In genomic region chr9:136619742-136620440, GRCh38 we compare ENCODE assay signal across 9 cellular contexts. TPM values are rescaled to one million over a fixed set of nuclear protein-coding genes. Genes with fewer than 3 reads are reported as not detected.
A peak's percentile ranks its signal among the peaks of the same experiment; 100 is the strongest.
DNase-seq lines count a peak whose midpoint lies in the region; ATAC-seq and TF ChIP-seq lines count a peak whose summit lies in the region.
"Had no signal": no experiment of that assay in that cellular context is flagged by ENCODE, and none has a peak within 500 bp of the region (broad histone marks: within the 10 kb centered on the region; RNA-seq: fewer than 3 reads in every experiment).

No MANE protein-coding gene starts in this region.

- no peaks in the 10 kb centered on the region for H3K9me3 Mint-ChIP-seq in natural killer cell

- TF ChIP-seq POLR2A in gastroesophageal sphincter (IDR thresholded peaks at IDR 0.05): no peak

- no peaks in the 10 kb centered on the region for H4K20me1 ChIP-seq in smooth muscle cell (ENCODE audit: low read depth)

- TF ChIP-seq CTCF in gastroesophageal sphincter (IDR thresholded peaks at IDR 0.05) (no peak), natural killer cell (IDR thresholded peaks at IDR 0.05) (no peak), smooth muscle cell (IDR thresholded peaks at IDR 0.05; ENCODE audit: borderline replicate concordance, insufficient read depth, poor library complexity, severe bottlenecking) (no peak)

- H3K27ac ChIP-seq in gastroesophageal sphincter: peak overlapping the region in 1 of 4 donors; percentile 4
- H3K27ac ChIP-seq in smooth muscle cell (ENCODE audit: low read depth): no peak overlapping the region

- H3K4me1 Mint-ChIP-seq in natural killer cell: peaks cover 48 to 61% of the 10 kb centered on the region in 2 donors

- peak overlapping the region; percentile 84 for H3K4me3 Mint-ChIP-seq in natural killer cell

- no peaks in the 10 kb centered on the region for H3K27me3 Mint-ChIP-seq in natural killer cell (ENCODE audit: low read depth in 2 of 2)

- H3K4me2 ChIP-seq in smooth muscle cell: no peak overlapping the region

- no peaks in the 10 kb centered on the region for H3K36me3 Mint-ChIP-seq in natural killer cell

- no peaks in the 10 kb centered on the region for H3K79me2 ChIP-seq in smooth muscle cell (ENCODE audit: low read depth)

- H3K27me3 ChIP-seq in NT2/D1 (ENCODE audit: insufficient read depth, insufficient read length) (no peaks in the 10 kb centered on the region), gastroesophageal sphincter (no peaks in the 10 kb centered on the region), smooth muscle cell (ENCODE audit: low read depth) (no peaks in the 10 kb centered on the region)

- H3K36me3 ChIP-seq in NT2/D1 (ENCODE audit: insufficient read depth, insufficient read length, low read length) (no peaks in the 10 kb centered on the region), gastroesophageal sphincter (no peaks in the 10 kb centered on the region), smooth muscle cell (ENCODE audit: low read depth) (no peaks in the 10 kb centered on the region)

- ATAC-seq in gastroesophageal sphincter (peak; percentile 45), natural killer cell (peak; percentile 29 to 86 (median 59))

- intact Hi-C loops in natural killer cell (cut with micrococcal nuclease): loop anchor here (5.0 to 10.0 kb wide), 2 partner anchors 55 to 83 kb away; no protein-coding TSS in a partner anchor

- peaks cover 35% of the 10 kb centered on the region for H3K4me1 ChIP-seq in NT2/D1 (ENCODE audit: insufficient read depth, insufficient read length)
- H3K4me1 ChIP-seq in gastroesophageal sphincter: peaks cover 0 to 29% (median 10%) of the 10 kb centered on the region in 3 donors
- H3K4me1 ChIP-seq in smooth muscle cell (ENCODE audit: low read depth): peaks cover 2% of the 10 kb centered on the region

- WGBS in gastroesophageal sphincter (ENCODE audit: low coverage in 1 of 2), 2 donors: no CpG with 5 or more reads among the region's 26 CpGs
- 92% methylated on average over 26 of the region's 26 CpGs for WGBS in smooth muscle cell (ENCODE audit: low lambda C conversion rate)

- H3K27ac Mint-ChIP-seq in natural killer cell: peak overlapping the region; percentile 87 to 89

- DNase-seq in Ammon's horn (ENCODE audit: low spot score) (peak; percentile 61), NT2/D1 (ENCODE audit: low read depth, low spot score) (no peak), natural killer cell (peak; percentile 46), epidermal melanocyte (ENCODE audit: insufficient read length, low spot score) (no peak), RKO (ENCODE audit: low spot score) (no peak), NCI-H1436 (lab: John Stamatoyannopoulos, UW) (no peak), smooth muscle cell (lab: John Stamatoyannopoulos, UW; ENCODE audit: unreplicated experiment) (no peak)
- DNase-seq: ACHN had no signal

- H3K9me3 ChIP-seq in NT2/D1 (ENCODE audit: insufficient read depth, low read length): no peaks in the 10 kb centered on the region
- H3K9me3 ChIP-seq in gastroesophageal sphincter: no peaks in the 10 kb centered on the region
- H3K9me3 ChIP-seq in smooth muscle cell (replicated peaks; ENCODE audit: low read depth): no peaks in the 10 kb centered on the region

- H2AFZ ChIP-seq in smooth muscle cell (ENCODE audit: low read depth): no peak overlapping the region

- no peak for TF ChIP-seq EP300 in gastroesophageal sphincter (IDR thresholded peaks at IDR 0.05)

- no peaks in the 10 kb centered on the region for H3F3A ChIP-seq in smooth muscle cell (ENCODE audit: low read depth)

- H3K4me3 ChIP-seq in NT2/D1 (ENCODE audit: insufficient read length, low read depth) (no peak overlapping the region), gastroesophageal sphincter (no peak overlapping the region), smooth muscle cell (no peak overlapping the region)

- H3K9ac ChIP-seq in NT2/D1 (ENCODE audit: insufficient read length, low read depth): peak overlapping the region; percentile 18
- H3K9ac ChIP-seq in smooth muscle cell (ENCODE audit: low read depth): no peak overlapping the region

RNA-seq across cellular contexts. Expression of gene EGFL7, which starts 42.8 kb away (rescaled TPM):
- total RNA-seq in gastroesophageal sphincter (10 to 100 TPM; 38.8 to 81.0 (median 56.4) TPM), natural killer cell (under 1 TPM; 0.28 to 0.47 (median 0.29) TPM), smooth muscle cell (60.3 and 61.8 TPM in 2 replicates)
- polyA plus RNA-seq in smooth muscle cell: 196 and 239 TPM in 2 replicates

Comparison
In these comparisons a context has a peak if more than half of its experiments do, and no peak if none do; other contexts are left out.
1. DNase-seq: peak in Ammon's horn (single experiment) and natural killer cell (single experiment); none in NT2/D1 (single experiment), epidermal melanocyte (single experiment), RKO (single experiment), NCI-H1436 (single experiment) and smooth muscle cell (single experiment).
2. RNA of gene EGFL7, which starts 42.8 kb away (total RNA-seq): 38.8 to 81.0 TPM in gastroesophageal sphincter and 60.3 to 61.8 TPM in smooth muscle cell; 0.28 to 0.47 TPM in natural killer cell; every median in the first group is over 10 times any median in the second.